18 cellular contexts compared by ENCODE assay signal in genomic region chr11:128949791-128950454, GRCh38. TPM values are rescaled to one million over a fixed set of nuclear protein-coding genes. Genes with fewer than 3 reads are reported as not detected.
"Had no signal": no experiment of that assay in that cellular context is flagged by ENCODE, and none has a peak within 500 bp of the region (broad histone marks: within the 10 kb centered on the region; RNA-seq: fewer than 3 reads in every experiment).

No MANE protein-coding gene starts in this region.

- H3K4me3 Mint-ChIP-seq: activated CD4-positive, alpha-beta memory T cell treated with anti-CD3 and anti-CD28 coated beads for 36 hours; dendritic cell treated with granulocyte-macrophage colony-stimulating factor and Interleukin-4, amounts not matched to agents 40 ng/mL and 50 ng/mL, for 4 days; effector memory CD8-positive, alpha-beta T cell; mesothelial cell of epicardium; naive B cell; stimulated activated naive B cell treated with anti-CD40 and anti-IgM and Interleukin-4, amounts not matched to agents 10 μg/mL and 1 μg/mL and 100 μg/mL, for 72 hours had no signal

- H3K36me3 Mint-ChIP-seq: activated CD4-positive, alpha-beta memory T cell treated with anti-CD3 and anti-CD28 coated beads for 36 hours; mesothelial cell of epicardium; naive B cell; stimulated activated naive B cell treated with anti-CD40 and anti-IgM and Interleukin-4, amounts not matched to agents 10 μg/mL and 1 μg/mL and 100 μg/mL, for 72 hours had no signal

- H3K27ac Mint-ChIP-seq: activated CD4-positive, alpha-beta memory T cell treated with anti-CD3 and anti-CD28 coated beads for 36 hours; dendritic cell treated with granulocyte-macrophage colony-stimulating factor and Interleukin-4, amounts not matched to agents 40 ng/mL and 50 ng/mL, for 4 days; effector memory CD8-positive, alpha-beta T cell; mesothelial cell of epicardium; naive B cell; stimulated activated naive B cell treated with anti-CD40 and anti-IgM and Interleukin-4, amounts not matched to agents 10 μg/mL and 1 μg/mL and 100 μg/mL, for 72 hours had no signal

- DNase-seq: activated CD4-positive, alpha-beta memory T cell treated with anti-CD3 and anti-CD28 coated beads for 36 hours; activated CD4-positive, alpha-beta T cell treated with anti-CD3 and anti-CD28 coated beads for 1 hour; activated naive CD4-positive, alpha-beta T cell treated with Interleukin-2 at 50 U/mL for 16 hours; activated T-cell treated with anti-CD3 and anti-CD28 coated beads, Interleukin-2, amount 50 U/mL, for 48 hours; effector memory CD8-positive, alpha-beta T cell; foreskin melanocyte; head of caudate nucleus; kidney; naive B cell; posterior cingulate gyrus; right cardiac atrium; stimulated activated naive B cell treated with anti-CD40 and anti-IgM and Interleukin-4, amounts not matched to agents 10 μg/mL and 1 μg/mL and 100 μg/mL, for 72 hours; T-helper 9 cell; trophoblast cell had no signal

- H3K4me1 Mint-ChIP-seq: mesothelial cell of epicardium, naive B cell had no signal

- H3K9me3 Mint-ChIP-seq: activated CD4-positive, alpha-beta memory T cell treated with anti-CD3 and anti-CD28 coated beads for 36 hours; dendritic cell treated with granulocyte-macrophage colony-stimulating factor and Interleukin-4, amounts not matched to agents 40 ng/mL and 50 ng/mL, for 4 days; effector memory CD8-positive, alpha-beta T cell; mesothelial cell of epicardium; naive B cell; stimulated activated naive B cell treated with anti-CD40 and anti-IgM and Interleukin-4, amounts not matched to agents 10 μg/mL and 1 μg/mL and 100 μg/mL, for 72 hours had no signal

RNA-seq across cellular contexts. Expression of gene TP53AIP1, which starts 7.3 kb away (rescaled TPM):
- total RNA-seq: activated CD4-positive, alpha-beta memory T cell treated with anti-CD3 and anti-CD28 coated beads for 36 hours; epithelial cell of proximal tubule; right cardiac atrium; subcutaneous adipose tissue had no signal

RNA-seq across cellular contexts. Expression of gene KCNJ5, which starts 58.8 kb away (rescaled TPM):
- total RNA-seq: activated CD4-positive, alpha-beta memory T cell treated with anti-CD3 and anti-CD28 coated beads for 36 hours had no signal
